In genomic region chr15:74374648-74375302, GRCh38 we compare ENCODE assay signal across 9 cellular contexts. TPM values are rescaled to one million over a fixed set of nuclear protein-coding genes. Genes with fewer than 3 reads are reported as not detected.
DNase-seq lines count a peak whose midpoint lies in the region; ATAC-seq and TF ChIP-seq lines count a peak whose summit lies in the region.
"Had no signal": no experiment of that assay in that cellular context is flagged by ENCODE, and none has a peak within 500 bp of the region (broad histone marks: within the 10 kb centered on the region; RNA-seq: fewer than 3 reads in every experiment).

No MANE protein-coding gene starts in this region.

- peak overlapping the region; percentile 0 to 90 for H3K27ac Mint-ChIP-seq in effector memory CD8-positive, alpha-beta T cell
- peak overlapping the region; percentile 49 for H3K27ac Mint-ChIP-seq in progenitor cell of endocrine pancreas

- no peak overlapping the region for H2BK120ac ChIP-seq in IMR-90 (ENCODE audit: low read depth, low read length)

- H3K27me3 ChIP-seq in IMR-90 (ENCODE audit: control insufficient read depth, insufficient read depth, low read length): peaks cover 25% of the 10 kb centered on the region

- peaks cover 10 to 13% of the 10 kb centered on the region in 2 donors for H3K4me1 Mint-ChIP-seq in effector memory CD8-positive, alpha-beta T cell (ENCODE audit: low read depth in 2 of 2)
- peaks cover 8% of the 10 kb centered on the region for H3K4me1 Mint-ChIP-seq in progenitor cell of endocrine pancreas (ENCODE audit: low read depth)

- ATAC-seq in GM18873 (IDR thresholded peaks at IDR 0.05; ENCODE audit: low FRiP score, unreplicated experiment) (peak; percentile 17), IMR-90 (ENCODE audit: low read depth) (no peak), GM18511 (IDR thresholded peaks at IDR 0.05; ENCODE audit: unreplicated experiment) (no peak)
- no peak for ATAC-seq in effector memory CD8-positive, alpha-beta T cell (replicated peaks)

- peak overlapping the region; percentile 43 for H2AK9ac ChIP-seq in IMR-90 (replicated peaks; ENCODE audit: low read depth, low read length, poor library complexity)

- peaks cover 4% of the 10 kb centered on the region; the same call in 1 of the 2 replicates for H3K4me1 ChIP-seq in IMR-90 (ENCODE audit: control insufficient read depth, insufficient read depth, low read length)

- H3K36me3 Mint-ChIP-seq in effector memory CD8-positive, alpha-beta T cell (ENCODE audit: insufficient read depth): peaks cover 7% of the 10 kb centered on the region
- H3K36me3 Mint-ChIP-seq in progenitor cell of endocrine pancreas (ENCODE audit: insufficient read depth): no peaks in the 10 kb centered on the region

- no peak overlapping the region for H3K27ac ChIP-seq in IMR-90 (ENCODE audit: insufficient read depth, low read length)

- H3K79me1 ChIP-seq in IMR-90 (ENCODE audit: low read depth in 1 of 2, low read length in 2 of 2): no peaks in the 10 kb centered on the region

- H2AK5ac ChIP-seq in IMR-90 (ENCODE audit: low read depth, low read length): no peak overlapping the region

- H3K9me3 Mint-ChIP-seq in effector memory CD8-positive, alpha-beta T cell: no peaks in the 10 kb centered on the region
- no peaks in the 10 kb centered on the region for H3K9me3 Mint-ChIP-seq in progenitor cell of endocrine pancreas (ENCODE audit: low read depth)

- H3K14ac ChIP-seq in IMR-90 (replicated peaks; ENCODE audit: low read depth, low read length): no peak overlapping the region

- H2BK20ac ChIP-seq in IMR-90 (ENCODE audit: low read depth, low read length): no peak overlapping the region

- no peaks in the 10 kb centered on the region for H3K9me3 ChIP-seq in IMR-90 (ENCODE audit: control insufficient read depth, insufficient read depth, low read length)

- no peak for TF ChIP-seq CTCF in IMR-90 (conservative IDR thresholded peaks at IDR 0.05; ENCODE audit: low read depth, low read length)
- peak; percentile 33 for TF ChIP-seq CTCF in progenitor cell of endocrine pancreas (IDR thresholded peaks at IDR 0.05; ENCODE audit: unreplicated experiment)

- intact Hi-C loops in IMR-90 (cut with micrococcal nuclease): loop anchor here (1.0 to 10.0 kb wide), 4 partner anchors 64 to 580 kb away; partner anchors contain the start of gene RPP25

- H3K9me1 ChIP-seq in IMR-90 (ENCODE audit: insufficient read depth, low read length): no peaks in the 10 kb centered on the region

- in situ Hi-C loops in IMR-90 (cut with MboI; ENCODE audit: low sequenced_read_pairs): loop anchor here (5.0 to 10.0 kb wide), 2 partner anchors 248 to 400 kb away; no protein-coding TSS in a partner anchor

- dilution Hi-C loops in IMR-90 (cut with HindIII; ENCODE audit: low sequenced_read_pairs, unreplicated experiment): no loop called here

- no peak overlapping the region for H3K9ac ChIP-seq in IMR-90 (ENCODE audit: low read depth, low read length)

- peak overlapping the region; percentile 80 to 88 for H3K4me3 Mint-ChIP-seq in effector memory CD8-positive, alpha-beta T cell
- peak overlapping the region; percentile 75 for H3K4me3 Mint-ChIP-seq in progenitor cell of endocrine pancreas (ENCODE audit: low read depth)

- no peak overlapping the region for H4K91ac ChIP-seq in IMR-90 (ENCODE audit: insufficient read depth, low read depth, low read length)

- no peaks in the 10 kb centered on the region for H3K36me3 ChIP-seq in IMR-90 (ENCODE audit: control insufficient read depth, insufficient read depth, low read length)

- peak overlapping the region; percentile 95 for H2AFZ ChIP-seq in IMR-90 (replicated peaks; ENCODE audit: low read length, poor library complexity)

- H2BK5ac ChIP-seq in IMR-90 (ENCODE audit: low read depth, low read length, poor library complexity, severe bottlenecking): no peak overlapping the region

- no peak overlapping the region for H3K56ac ChIP-seq in IMR-90 (ENCODE audit: extremely low read depth, insufficient read depth, low read length)

- H3K23ac ChIP-seq in IMR-90 (ENCODE audit: low read depth, low read length): no peak overlapping the region

- H2BK15ac ChIP-seq in IMR-90 (ENCODE audit: low read depth, low read length): no peak overlapping the region

- DNase-seq in IMR-90: no peak
- DNase-seq in effector memory CD8-positive, alpha-beta T cell: no peak
- no peak for DNase-seq in progenitor cell of endocrine pancreas (ENCODE audit: low spot score, unreplicated experiment)
- no peak for DNase-seq in DMS79 treated with DMSO at 0.1 percent for 48 hours (lab: John Stamatoyannopoulos, UW)
- DNase-seq in NCI-H2107 treated with DMSO at 0.1 percent for 48 hours (lab: John Stamatoyannopoulos, UW; ENCODE audit: unreplicated experiment): no peak
- DNase-seq in AML-193 (lab: John Stamatoyannopoulos, UW): no peak

- no peak overlapping the region for H3K18ac ChIP-seq in IMR-90 (ENCODE audit: low read depth, low read length)

- 0 out of 2 replicates have a peak overlapping the region, but pooled peaks have one; percentile 14 for H3K4me3 ChIP-seq in IMR-90 (ENCODE audit: insufficient read depth, low read depth, low read length)

- H3K4ac ChIP-seq in IMR-90 (ENCODE audit: low read depth, low read length): no peak overlapping the region

- no peaks in the 10 kb centered on the region; the same call in 1 of the 2 replicates for H4K20me1 ChIP-seq in IMR-90 (ENCODE audit: insufficient read depth, low read length)

- peak overlapping the region; percentile 100 for H3K4me2 ChIP-seq in IMR-90 (ENCODE audit: low read depth, low read length)

- BruUV-seq in IMR-90 (replicated peaks; lab: Mats Ljungman, UMichigan): no TSS peak

- TF ChIP-seq RAD21 in IMR-90 (IDR thresholded peaks at IDR 0.05; ENCODE audit: low read length): no peak

- no peak overlapping the region for H4K5ac ChIP-seq in IMR-90 (ENCODE audit: low read depth, low read length)

- POLR2A ChIA-PET in IMR-90 (lab: Charles Lee; ENCODE audit: unreplicated experiment): no interaction called here

- peaks cover 6 to 18% of the 10 kb centered on the region in 2 donors for H3K27me3 Mint-ChIP-seq in effector memory CD8-positive, alpha-beta T cell
- H3K27me3 Mint-ChIP-seq in progenitor cell of endocrine pancreas: peaks cover 7% of the 10 kb centered on the region

- TF ChIP-seq POLR2A in IMR-90 (IDR thresholded peaks at IDR 0.05; ENCODE audit: low read depth, low read length): no peak

- H4K8ac ChIP-seq in IMR-90 (ENCODE audit: low read depth in 2 of 2, low read length in 2 of 2): no peak overlapping the region

- CTCF ChIA-PET in IMR-90 (lab: Yijun Ruan, JAX): interaction anchor here (0.8 to 1.3 kb wide), 2 partner anchors 64 to 67 kb away, joined by 3 read pairs; no protein-coding TSS in a partner anchor

- 40% methylated on average over 1 of the region's 11 CpGs; no CpG with 5 or more reads in 1 of the 2 experiments for WGBS in IMR-90 (ENCODE audit: extremely low coverage in 2 of 2, insufficient read length in 1 of 2), 2 experiments

TF ChIP-seq in IMR-90, 13 proteins besides CTCF, POLR2A, EP300 and RAD21:
- TF ChIP-seq SMC3 (IDR thresholded peaks at IDR 0.05; ENCODE audit: low read depth, low read length): no peak
- no peak for TF ChIP-seq NFE2L2 (IDR thresholded peaks at IDR 0.05; ENCODE audit: low read depth, low read length)
- no peak for TF ChIP-seq BHLHE40 (IDR thresholded peaks at IDR 0.05; ENCODE audit: low read depth, low read length)
- no peak for TF ChIP-seq RFX5 (IDR thresholded peaks at IDR 0.05; ENCODE audit: low read depth, low read length)
- no peak for TF ChIP-seq CHD1 (IDR thresholded peaks at IDR 0.05; ENCODE audit: low read depth, low read length)
- TF ChIP-seq FOS (IDR thresholded peaks at IDR 0.05; ENCODE audit: low read depth, low read length): no peak
- no peak for TF ChIP-seq USF2 (IDR thresholded peaks at IDR 0.05; ENCODE audit: low read depth, low read length)
- no peak for TF ChIP-seq MXI1 (IDR thresholded peaks at IDR 0.05; ENCODE audit: borderline replicate concordance, low read depth, low read length)
- TF ChIP-seq MAZ (IDR thresholded peaks at IDR 0.05; ENCODE audit: borderline replicate concordance, low read depth, low read length): no peak
- TF ChIP-seq MAFK (IDR thresholded peaks at IDR 0.05; ENCODE audit: low read depth, low read length): no peak
- no peak for TF ChIP-seq ELK1 (IDR thresholded peaks at IDR 0.05; ENCODE audit: borderline replicate concordance, low read depth, low read length)
- TF ChIP-seq CEBPB (IDR thresholded peaks at IDR 0.05; ENCODE audit: low read depth, low read length): no peak
- TF ChIP-seq RCOR1 (IDR thresholded peaks at IDR 0.05; ENCODE audit: insufficient replicate concordance, low read length): no peak
TF ChIP-seq in IMR-90: peak in this region for 0.

RNA-seq across cellular contexts. Expression of gene CYP11A1, which starts 7.3 kb away (rescaled TPM):
- 0.18 and 0.28 TPM in 2 replicates for total RNA-seq in IMR-90 (2012; rRNA removed)
- polyA plus RNA-seq in IMR-90 (2012; rRNA removed): 0.46 and 0.50 TPM in 2 replicates
- 0.17 and 0.60 TPM in 2 replicates for polyA plus RNA-seq in IMR-90 (2012; cell fraction: cytosol; rRNA removed)
- 0.23 and 0.26 TPM in 2 replicates for polyA plus RNA-seq in IMR-90 (2012; cell fraction: nucleus; rRNA removed; ENCODE audit: low replicate concordance)
- 1.6 and 2.0 TPM in 2 replicates for total RNA-seq in progenitor cell of endocrine pancreas
- total RNA-seq: glomerular endothelial cell had no signal

RNA-seq across cellular contexts. Expression of gene SEMA7A, which starts 59.0 kb away (rescaled TPM):
- total RNA-seq in IMR-90 (2012; rRNA removed) (27.8 and 30.5 TPM in 2 replicates), progenitor cell of endocrine pancreas (1.9 and 2.6 TPM in 2 replicates)
- 87.3 and 88.1 TPM in 2 replicates for polyA plus RNA-seq in IMR-90 (2012; rRNA removed)
- polyA plus RNA-seq in IMR-90 (2012; cell fraction: cytosol; rRNA removed): 46.2 and 68.0 TPM in 2 replicates
- 57.3 and 104 TPM in 2 replicates for polyA plus RNA-seq in IMR-90 (2012; cell fraction: nucleus; rRNA removed; ENCODE audit: low replicate concordance)
